19 cellular contexts compared by ENCODE assay signal in the genomic region with DNA sequence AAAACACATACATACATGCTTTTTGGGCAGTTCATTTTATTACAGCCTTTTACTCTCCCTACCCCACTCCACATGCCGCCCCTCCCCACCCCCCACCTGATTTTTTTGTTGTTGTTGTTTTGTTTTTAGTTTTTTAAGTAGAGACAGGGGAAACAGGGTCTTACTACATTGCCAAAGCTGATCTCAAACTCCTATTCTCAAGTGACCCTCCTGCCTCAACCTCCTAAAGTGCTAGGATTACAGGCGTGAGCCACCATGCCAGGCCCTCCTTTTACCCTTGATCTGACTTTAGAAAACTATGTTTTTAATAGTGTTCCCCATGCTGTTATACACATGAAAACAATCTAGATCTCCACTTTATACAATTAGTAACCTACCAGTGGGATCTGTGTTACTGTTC.
"Had no signal": no experiment of that assay in that cellular context is flagged by ENCODE, and none has a peak within 500 bp of the region (broad histone marks: within the 10 kb centered on the region; RNA-seq: fewer than 3 reads in every experiment).

No MANE protein-coding gene starts in this region.

- ATAC-seq: left cardiac atrium, lower lobe of right lung had no signal

- H3K27ac ChIP-seq: coronary artery, hepatocyte, left ventricle myocardium inferior, lower lobe of right lung, right atrium auricular region, tibial artery, upper lobe of left lung, uterus had no signal

- H3K36me3 ChIP-seq: uterus had no signal

- H3K9me3 ChIP-seq: left ventricle myocardium inferior, lower lobe of right lung, right atrium auricular region, tibial artery, upper lobe of left lung, uterus had no signal

- H3K4me3 ChIP-seq: coronary artery, hepatocyte, left ventricle myocardium inferior, lower lobe of right lung, right atrium auricular region, tibial artery, upper lobe of left lung, uterus had no signal

- DNase-seq: effector CD4-positive, alpha-beta T cell; foreskin melanocyte; head of caudate nucleus; kidney; left cardiac atrium; left ventricle myocardium inferior; lower lobe of right lung; mesenchymal stem cell; midbrain; posterior cingulate gyrus; small intestine; stimulated activated CD4-positive, alpha-beta T cell treated with anti-CD3 and anti-CD28 coated beads, Interleukin-2, amount 100 ng/mL, for 48 hours; stimulated activated naive CD4-positive, alpha-beta T cell treated with Interleukin-2 at 50 U/mL for 16 hours; tibial artery; upper lobe of left lung; uterus had no signal

- H3K4me2 ChIP-seq: hepatocyte had no signal

- H2AFZ ChIP-seq: hepatocyte had no signal

- H3K4me1 ChIP-seq: lower lobe of right lung, right atrium auricular region, upper lobe of left lung, uterus had no signal

- H3K27me3 ChIP-seq: hepatocyte, right atrium auricular region, tibial artery, upper lobe of left lung, uterus had no signal
